Comparison of ENCODE assay signal across 22 cellular contexts in genomic region chr11:17811416-17811815, GRCh38.
"Had no signal": no experiment of that assay in that cellular context is flagged by ENCODE, and none has a peak within 500 bp of the region (broad histone marks: within the 10 kb centered on the region; RNA-seq: fewer than 3 reads in every experiment).

No MANE protein-coding gene starts in this region.

- H3K4me3 ChIP-seq: dorsolateral prefrontal cortex, esophagus muscularis mucosa, gastrocnemius medialis, left ventricle myocardium inferior, lung, spleen, thoracic aorta, transverse colon had no signal

- H3K9me3 Mint-ChIP-seq: stimulated activated memory B cell treated with anti-CD40 and anti-IgM and Interleukin-4, amounts not matched to agents 10 μg/mL and 1 μg/mL and 100 μg/mL, for 72 hours; stimulated activated naive CD8-positive, alpha-beta T cell treated with anti-CD3 and anti-CD28 coated beads, Interleukin-15, Interleukin-2, amounts not matched to agents 100 ng/mL and 50 ng/mL, for 24 hours had no signal

- H3K36me3 ChIP-seq: esophagus muscularis mucosa, gastrocnemius medialis, left ventricle myocardium inferior, neutrophil, thoracic aorta, transverse colon had no signal

- H3K4me1 Mint-ChIP-seq: stimulated activated memory B cell treated with anti-CD40 and anti-IgM and Interleukin-4, amounts not matched to agents 10 μg/mL and 1 μg/mL and 100 μg/mL, for 72 hours had no signal

- H3K27me3 ChIP-seq: dorsolateral prefrontal cortex, esophagus muscularis mucosa, gastrocnemius medialis, neutrophil, spleen, transverse colon had no signal

- H3K27ac Mint-ChIP-seq: stimulated activated memory B cell treated with anti-CD40 and anti-IgM and Interleukin-4, amounts not matched to agents 10 μg/mL and 1 μg/mL and 100 μg/mL, for 72 hours; stimulated activated naive CD8-positive, alpha-beta T cell treated with anti-CD3 and anti-CD28 coated beads, Interleukin-15, Interleukin-2, amounts not matched to agents 100 ng/mL and 50 ng/mL, for 24 hours had no signal

- ATAC-seq: naive thymus-derived CD4-positive, alpha-beta T cell; sciatic nerve; stimulated activated memory B cell treated with anti-CD40 and anti-IgM and Interleukin-4, amounts not matched to agents 10 μg/mL and 1 μg/mL and 100 μg/mL, for 72 hours had no signal

- H3K4me3 Mint-ChIP-seq: naive thymus-derived CD4-positive, alpha-beta T cell; stimulated activated memory B cell treated with anti-CD40 and anti-IgM and Interleukin-4, amounts not matched to agents 10 μg/mL and 1 μg/mL and 100 μg/mL, for 72 hours; stimulated activated naive CD8-positive, alpha-beta T cell treated with anti-CD3 and anti-CD28 coated beads, Interleukin-15, Interleukin-2, amounts not matched to agents 100 ng/mL and 50 ng/mL, for 24 hours had no signal

- H3K27ac ChIP-seq: epithelial cell of prostate, esophagus muscularis mucosa, left ventricle myocardium inferior, neutrophil, spleen, thoracic aorta had no signal

- H3K27me3 Mint-ChIP-seq: naive thymus-derived CD4-positive, alpha-beta T cell; stimulated activated memory B cell treated with anti-CD40 and anti-IgM and Interleukin-4, amounts not matched to agents 10 μg/mL and 1 μg/mL and 100 μg/mL, for 72 hours; stimulated activated naive CD8-positive, alpha-beta T cell treated with anti-CD3 and anti-CD28 coated beads, Interleukin-15, Interleukin-2, amounts not matched to agents 100 ng/mL and 50 ng/mL, for 24 hours had no signal

- DNase-seq: cortex of kidney; effector memory CD4-positive, alpha-beta T cell; gastrocnemius medialis; kidney; left cardiac atrium; left ventricle myocardium inferior; mesenchymal stem cell; naive thymus-derived CD4-positive, alpha-beta T cell; spleen; stimulated activated CD4-positive, alpha-beta T cell treated with anti-CD3 and anti-CD28 coated beads, Interleukin-15, amount 100 ng/mL, for 24 hours; stimulated activated CD4-positive, alpha-beta T cell treated with anti-CD3 and anti-CD28 coated beads, Interleukin-1b, Interleukin-23, amount 100 ng/mL, for 48 hours; stimulated activated CD4-positive, alpha-beta T cell treated with anti-CD3 and anti-CD28 coated beads, Interleukin-4, amount 100 ng/mL, for 24 hours; transverse colon had no signal

- H3K9me3 ChIP-seq: esophagus muscularis mucosa, gastrocnemius medialis, left ventricle myocardium inferior, neutrophil, spleen, thoracic aorta, transverse colon had no signal
